9 cellular contexts compared by ENCODE assay signal in the genomic region with DNA sequence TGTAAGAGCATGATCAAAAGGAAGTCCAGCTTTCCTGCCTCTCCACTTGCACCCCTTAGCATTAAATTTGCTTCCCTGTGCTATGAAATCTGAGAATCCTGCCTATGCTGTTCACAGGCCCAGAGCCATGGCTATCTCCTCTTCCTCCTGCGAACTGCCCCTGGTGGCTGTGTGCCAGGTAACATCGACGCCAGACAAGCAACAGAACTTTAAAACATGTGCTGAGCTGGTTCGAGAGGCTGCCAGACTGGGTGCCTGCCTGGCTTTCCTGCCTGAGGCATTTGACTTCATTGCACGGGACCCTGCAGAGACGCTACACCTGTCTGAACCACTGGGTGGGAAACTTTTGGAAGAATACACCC. TPM values are rescaled to one million over a fixed set of nuclear protein-coding genes. Genes with fewer than 3 reads are reported as not detected.
DNase-seq lines count a peak whose midpoint lies in the region; ATAC-seq, FAIRE-seq and TF ChIP-seq lines count a peak whose summit lies in the region.
"Had no signal": no experiment of that assay in that cellular context is flagged by ENCODE, and none has a peak within 500 bp of the region (broad histone marks: within the 10 kb centered on the region; RNA-seq: fewer than 3 reads in every experiment).

No MANE protein-coding gene starts in this region.

- H3K36me3 ChIP-seq in kidney (ENCODE audit: control insufficient read depth in 1 of 2, insufficient read depth in 2 of 2, low read length in 2 of 2) (peaks cover 24 to 35% of the 10 kb centered on the region in 2 donors), subcutaneous abdominal adipose tissue (ENCODE audit: control insufficient read depth in 5 of 5, insufficient read depth in 5 of 5, low read length in 5 of 5) (peaks cover 12 to 44% (median 39%) of the 10 kb centered on the region in 5 donors)

- no peaks in the 10 kb centered on the region for H3K27me3 ChIP-seq in subcutaneous abdominal adipose tissue (ENCODE audit: control insufficient read depth in 5 of 5, insufficient read depth in 4 of 5, low read length in 5 of 5)

- H3K4me1 ChIP-seq in kidney (ENCODE audit: control insufficient read depth in 1 of 2, insufficient read depth in 1 of 2, low read depth in 1 of 2, low read length in 2 of 2) (peaks cover 28 to 36% of the 10 kb centered on the region in 2 donors), subcutaneous abdominal adipose tissue (ENCODE audit: control insufficient read depth in 5 of 5, insufficient read depth in 5 of 5, low read length in 5 of 5) (peaks cover 12 to 69% (median 52%) of the 10 kb centered on the region in 5 donors)

- H3K4me3 ChIP-seq in astrocyte of the cerebellum (ENCODE audit: low read depth, low read length) (peak overlapping the region; percentile 99), kidney (ENCODE audit: low read length in 2 of 2) (peak overlapping the region; percentile 90 to 100), subcutaneous abdominal adipose tissue (ENCODE audit: low read depth in 1 of 5, low read length in 5 of 5) (peak overlapping the region; percentile 73 to 100 (median 100))

- no peak for ATAC-seq in GM21576 (IDR thresholded peaks at IDR 0.05; ENCODE audit: unreplicated experiment)

- TF ChIP-seq CTCF in astrocyte of the cerebellum (IDR thresholded peaks at IDR 0.05; ENCODE audit: low read depth, low read length, missing control alignments) (no peak), kidney (IDR thresholded peaks at IDR 0.05; ENCODE audit: borderline replicate concordance, extremely low read depth, insufficient read depth) (no peak)

- no peak for FAIRE-seq in kidney (lab: Jason Lieb, UNC)
- FAIRE-seq: islet of Langerhans had no signal

- H3K9me3 ChIP-seq in kidney (ENCODE audit: control insufficient read depth in 1 of 2, low read length in 2 of 2) (no peaks in the 10 kb centered on the region), subcutaneous abdominal adipose tissue (ENCODE audit: control insufficient read depth in 5 of 5, low read length in 5 of 5) (no peaks in the 10 kb centered on the region)

- in situ Hi-C loops in astrocyte of the cerebellum (cut with HindIII; ENCODE audit: low sequenced_read_pairs): no loop called here

- peak overlapping the region; percentile 95 to 98 for H3K27ac ChIP-seq in kidney (ENCODE audit: low read depth in 2 of 2, low read length in 2 of 2)
- peak overlapping the region; percentile 99 for H3K27ac ChIP-seq in subcutaneous abdominal adipose tissue (ENCODE audit: low read depth, low read length)
- no peak overlapping the region for H3K27ac ChIP-seq in caudate nucleus (ENCODE audit: low read depth, low read length)

- peak; percentile 51 for DNase-seq in stimulated activated CD4-positive, alpha-beta T cell treated with anti-CD3 and anti-CD28 coated beads, Interleukin-15, amount 100 ng/mL, for 24 hours
- DNase-seq in stimulated activated CD4-positive, alpha-beta T cell treated with anti-CD3 and anti-CD28 coated beads, Interleukin-4, amount 100 ng/mL, for 4 hours: no peak
- no peak for DNase-seq in astrocyte of the cerebellum (ENCODE audit: low read depth)
- no peak for DNase-seq in kidney
- DNase-seq in caudate nucleus (lab: John Stamatoyannopoulos, UW): no peak
- no peak for DNase-seq in UCSD-AML1 (lab: John Stamatoyannopoulos, UW; ENCODE audit: unreplicated experiment)

- H3K9ac ChIP-seq in kidney (ENCODE audit: low read length in 2 of 2) (peak overlapping the region; percentile 63 to 99), subcutaneous abdominal adipose tissue (ENCODE audit: low read length in 5 of 5) (peak overlapping the region; percentile 99 to 100 (median 100))

- intact Hi-C loops in kidney (cut with DNase I): no loop called here

RNA-seq across cellular contexts. Expression of gene NIT1, which starts 1.1 kb away (rescaled TPM):
- 42.3 TPM for total RNA-seq in kidney
- polyA plus RNA-seq in kidney (ENCODE audit: insufficient read depth, low read depth, low replicate concordance): 91.5 TPM

RNA-seq across cellular contexts. Expression of gene PFDN2, which starts 1.2 kb away (rescaled TPM):
- total RNA-seq in kidney: 46.7 TPM
- 149 TPM for polyA plus RNA-seq in kidney (ENCODE audit: insufficient read depth, low read depth, low replicate concordance)

RNA-seq across cellular contexts. Expression of gene DEDD, which starts 13.5 kb away (rescaled TPM):
- 37.2 TPM for total RNA-seq in kidney
- polyA plus RNA-seq in kidney (ENCODE audit: insufficient read depth, low read depth, low replicate concordance): 23.2 TPM

RNA-seq across cellular contexts. Expression of gene KLHDC9, which starts 20.8 kb away (rescaled TPM):
- total RNA-seq in kidney: 21.9 TPM
- 32.2 TPM for polyA plus RNA-seq in kidney (ENCODE audit: insufficient read depth, low read depth, low replicate concordance)

RNA-seq across cellular contexts. Expression of gene NECTIN4, which starts 29.6 kb away (rescaled TPM):
- 12.8 TPM for total RNA-seq in kidney
- 2.7 TPM for polyA plus RNA-seq in kidney (ENCODE audit: insufficient read depth, low read depth, low replicate concordance)
